In genomic region chr15:55897560-55898336, GRCh38 we compare ENCODE assay signal across 7 cellular contexts.
DNase-seq lines count a peak whose midpoint lies in the region; ATAC-seq and TF ChIP-seq lines count a peak whose summit lies in the region.

No MANE protein-coding gene starts in this region.

- H4K20me1 ChIP-seq in osteoblast (ENCODE audit: insufficient read depth, low read length) = no peaks in the 10 kb centered on the region

- H3K79me2 ChIP-seq in osteoblast (ENCODE audit: insufficient read depth, low read length) = peaks cover 82% of the 10 kb centered on the region

- no peaks in the 10 kb centered on the region for H3K9me3 ChIP-seq in RWPE2 (ENCODE audit: severe bottlenecking)
- no peaks in the 10 kb centered on the region for H3K9me3 ChIP-seq in osteoblast (ENCODE audit: low read depth, low read length)

- H3K27me3 ChIP-seq in RWPE2 (ENCODE audit: insufficient read depth, poor library complexity, severe bottlenecking) (no peaks in the 10 kb centered on the region), osteoblast (ENCODE audit: insufficient read depth, low read length) (no peaks in the 10 kb centered on the region)

- peak overlapping the region; percentile 2 for H3K4me3 ChIP-seq in RWPE2 (ENCODE audit: severe bottlenecking)
- H3K4me3 ChIP-seq in fibroblast of mammary gland (ENCODE audit: control insufficient read depth, low read depth, low read length) = no peak overlapping the region
- peak overlapping the region; percentile 33 for H3K4me3 ChIP-seq in osteoblast (ENCODE audit: insufficient read depth, low read length)

- peak; percentile 83 for ATAC-seq in RWPE2 (ENCODE audit: low read depth)
- ATAC-seq in HG02852 (IDR thresholded peaks at IDR 0.05; ENCODE audit: unreplicated experiment) = no peak

- peak; percentile 81 for DNase-seq in ELR (ENCODE audit: low read depth)
- DNase-seq in HPDE6-E6E7 (ENCODE audit: extremely low spot score) = peak; percentile 69
- peak; percentile 73 for DNase-seq in RWPE2 (ENCODE audit: low spot score)
- peak; percentile 62 for DNase-seq in fibroblast of mammary gland (ENCODE audit: low read depth)
- DNase-seq in osteoblast (ENCODE audit: insufficient read length, low spot score, missing footprints) = peak; percentile 50
- no peak for DNase-seq in stimulated activated naive CD4-positive, alpha-beta T cell treated with Interleukin-2 at 50 U/mL for 16 hours (lab: John Stamatoyannopoulos, UW)

- H3K4me1 ChIP-seq in RWPE2 (ENCODE audit: insufficient read depth, poor library complexity, severe bottlenecking) (peaks cover 66% of the 10 kb centered on the region), osteoblast (ENCODE audit: insufficient read depth, low read length) (peaks cover 28% of the 10 kb centered on the region)

- TF ChIP-seq CTCF in RWPE2 (IDR thresholded peaks at IDR 0.05; ENCODE audit: poor library complexity, severe bottlenecking) (peak; percentile 100), fibroblast of mammary gland (conservative IDR thresholded peaks at IDR 0.05; ENCODE audit: control insufficient read depth, insufficient read depth, low read depth, low read length) (peak; percentile 86), osteoblast (IDR thresholded peaks at IDR 0.05; ENCODE audit: extremely low read depth, low read depth, low read length) (peak; percentile 97)

- H2AFZ ChIP-seq in osteoblast (ENCODE audit: low read length) = peak overlapping the region; percentile 74

- peaks cover 21% of the 10 kb centered on the region for H3K36me3 ChIP-seq in RWPE2 (ENCODE audit: low read depth)
- no peaks in the 10 kb centered on the region for H3K36me3 ChIP-seq in osteoblast (ENCODE audit: insufficient read depth, low read length)

- peak overlapping the region; percentile 72 for H3K4me2 ChIP-seq in osteoblast (ENCODE audit: insufficient read depth, low read length)

- H3K27ac ChIP-seq in RWPE2 (ENCODE audit: poor library complexity, severe bottlenecking) (peak overlapping the region; percentile 99), osteoblast (ENCODE audit: low read depth, low read length) (peak overlapping the region; percentile 84)
